In genomic region chr7:30201921-30202320, GRCh38 we compare ENCODE assay signal across 15 cellular contexts.
"Had no signal": no experiment of that assay in that cellular context is flagged by ENCODE, and none has a peak within 500 bp of the region (broad histone marks: within the 10 kb centered on the region; RNA-seq: fewer than 3 reads in every experiment).

No MANE protein-coding gene starts in this region.

- H3K4me1 ChIP-seq: lower lobe of right lung, uterus had no signal

- H3K27ac ChIP-seq: lower lobe of right lung, stomach, thoracic aorta had no signal

- DNase-seq: activated CD4-positive, alpha-beta T cell treated with anti-CD3 and anti-CD28 coated beads, Interleukin-2, amount 50 U/mL, for 48 hours; activated CD4-positive, CD25-positive, alpha-beta regulatory T cell treated with anti-CD3 and anti-CD28 coated beads, Interleukin-2, amount 50 U/mL, for 72 hours; activated gamma-delta T cell treated with Interleukin-2 at 50 U/mL for 16 hours; activated naive CD8-positive, alpha-beta T cell treated with anti-CD3 and anti-CD28 coated beads, Interleukin-2, amount 10 ng/mL, durations not matched to agents 7 days and 5 days; activated T-cell treated with anti-CD3 and anti-CD28 coated beads, Interleukin-2, amount 50 U/mL, for 48 hours; foreskin melanocyte; left cardiac atrium; lower lobe of right lung; stimulated activated CD4-positive, alpha-beta T cell treated with anti-CD3 and anti-CD28 coated beads, Interleukin-15, amount 100 ng/mL, for 24 hours; stimulated activated CD4-positive, alpha-beta T cell treated with anti-CD3 and anti-CD28 coated beads, Interleukin-4, amount 100 ng/mL, for 24 hours; stomach had no signal

- H3K27ac Mint-ChIP-seq: activated naive CD8-positive, alpha-beta T cell treated with anti-CD3 and anti-CD28 coated beads, Interleukin-2, amount 10 ng/mL, durations not matched to agents 7 days and 5 days; T-helper 2 cell treated with Interferon-gamma antibody and Interleukin-4, amounts not matched to agents 5 μg/mL and 100 μg/mL, for 36 hours had no signal

- H3K36me3 ChIP-seq: lower lobe of right lung, stomach, thoracic aorta, uterus had no signal

- H3K4me1 Mint-ChIP-seq: activated naive CD8-positive, alpha-beta T cell treated with anti-CD3 and anti-CD28 coated beads, Interleukin-2, amount 10 ng/mL, durations not matched to agents 7 days and 5 days had no signal

- ATAC-seq: lower lobe of right lung had no signal

- H3K4me3 Mint-ChIP-seq: activated naive CD8-positive, alpha-beta T cell treated with anti-CD3 and anti-CD28 coated beads, Interleukin-2, amount 10 ng/mL, durations not matched to agents 7 days and 5 days; nephron; T-helper 2 cell treated with Interferon-gamma antibody and Interleukin-4, amounts not matched to agents 5 μg/mL and 100 μg/mL, for 36 hours had no signal

- H3K27me3 ChIP-seq: stomach, uterus had no signal

- H3K4me3 ChIP-seq: lower lobe of right lung, stomach, thoracic aorta, uterus had no signal

- H3K9me3 ChIP-seq: lower lobe of right lung, thoracic aorta, uterus had no signal
